Comparison of ENCODE assay signal across 9 cellular contexts in genomic region chr6:96899019-96899418, GRCh38. TPM values are rescaled to one million over a fixed set of nuclear protein-coding genes. Genes with fewer than 3 reads are reported as not detected.
DNase-seq lines count a peak whose midpoint lies in the region; ATAC-seq, FAIRE-seq and TF ChIP-seq lines count a peak whose summit lies in the region.
"Had no signal": no experiment of that assay in that cellular context is flagged by ENCODE, and none has a peak within 500 bp of the region (broad histone marks: within the 10 kb centered on the region; RNA-seq: fewer than 3 reads in every experiment).

No MANE protein-coding gene starts in this region.

- H2AFZ ChIP-seq in ACC112 (ENCODE audit: low read length, unreplicated experiment): peak overlapping the region; percentile 74

- H3K27ac ChIP-seq in ACC112 (ENCODE audit: low read depth, low read length): peak overlapping the region; percentile 59
- peak overlapping the region in 3 of 4 donors; percentile 87 to 96 (median 92) for H3K27ac ChIP-seq in tibial nerve

- FAIRE-seq in bronchial epithelial cell (lab: Jason Lieb, UNC): no peak

- WGBS in tibial nerve, 2 donors: 8 to 15% methylated on average over 3 of the region's 3 CpGs

- TF ChIP-seq CTCF in bronchial epithelial cell (IDR thresholded peaks at IDR 0.05; ENCODE audit: insufficient read depth, low read length, severe bottlenecking) (peak; percentile 43), tibial nerve (IDR thresholded peaks at IDR 0.05) (peak; percentile 36 to 66 (median 44))

- TF ChIP-seq POLR2A in tibial nerve (IDR thresholded peaks at IDR 0.05): no peak

- DNase-seq in GM04504 (ENCODE audit: low read depth) (peak; percentile 17), NCI-H345 (lab: John Stamatoyannopoulos, UW) (peak; percentile 45), bronchial epithelial cell (ENCODE audit: low read depth) (peak; percentile 64), left colon (peak in 1 of 2 donors; percentile 34), tibial nerve (ENCODE audit: low spot score in 2 of 2) (peak in 1 of 2 donors; percentile 46)
- no peak for DNase-seq in stimulated activated CD4-positive, alpha-beta T cell treated with anti-CD3 and anti-CD28 coated beads, Interleukin-15, amount 100 ng/mL, for 24 hours
- DNase-seq in activated naive CD4-positive, alpha-beta T cell treated with anti-CD3 and anti-CD28 coated beads, Interleukin-2, amount 50 U/mL, for 16 hours: no peak

- H3K27me3 ChIP-seq in ACC112 (ENCODE audit: insufficient read depth, low read length) (0 out of 2 replicates have a peak, but pooled peaks cover 6% of the 10 kb centered on the region), bronchial epithelial cell (ENCODE audit: control insufficient read depth, insufficient read depth, low read length) (no peaks in the 10 kb centered on the region), tibial nerve (no peaks in the 10 kb centered on the region)

- no peak for TF ChIP-seq EP300 in tibial nerve (IDR thresholded peaks at IDR 0.05)

- H3K36me3 ChIP-seq in ACC112 (ENCODE audit: insufficient read depth, low read length) (peaks cover 3% of the 10 kb centered on the region; the same call in 1 of the 2 replicates), bronchial epithelial cell (ENCODE audit: control insufficient read depth, insufficient read depth, low read length) (peaks cover 2% of the 10 kb centered on the region), tibial nerve (peaks cover 0 to 16% (median 0%) of the 10 kb centered on the region in 3 donors)

- peaks cover 14% of the 10 kb centered on the region for H3K79me2 ChIP-seq in ACC112 (ENCODE audit: control insufficient read depth, insufficient read depth, low read length, unreplicated experiment)

- ATAC-seq in left colon: peak; percentile 29
- ATAC-seq: mucosa of descending colon had no signal

- H3K4me1 ChIP-seq in ACC112 (ENCODE audit: control insufficient read depth, insufficient read depth, low read length, unreplicated experiment): peaks cover 21% of the 10 kb centered on the region
- H3K4me1 ChIP-seq in tibial nerve: peaks cover 0 to 38% (median 21%) of the 10 kb centered on the region in 4 donors

- no peaks in the 10 kb centered on the region for H3K9me3 ChIP-seq in tibial nerve
- H3K9me3 ChIP-seq: mucosa of descending colon had no signal

- intact Hi-C loops in left colon (cut with DNase I, micrococcal nuclease): loop anchor here in 1 of 2 donors (5.0 kb wide), 2 partner anchors 153 to 272 kb away; no protein-coding TSS in a partner anchor

- peak overlapping the region; percentile 99 for H3K4me3 ChIP-seq in ACC112 (ENCODE audit: low read depth, low read length)
- no peak overlapping the region for H3K4me3 ChIP-seq in bronchial epithelial cell (ENCODE audit: low read depth, low read length)
- H3K4me3 ChIP-seq in tibial nerve: peak overlapping the region in 1 of 4 donors; percentile 98
- H3K4me3 ChIP-seq: mucosa of descending colon had no signal

RNA-seq across cellular contexts. Expression of gene NDUFAF4, which starts 1.3 kb away (rescaled TPM):
- total RNA-seq in bronchial epithelial cell: 9.5 and 11.3 TPM in 2 replicates
- total RNA-seq in left colon: 10 to 100 TPM; 41.3 to 43.3 TPM
- total RNA-seq in tibial nerve: 10 to 100 TPM; 13.1 to 22.9 (median 13.8) TPM

RNA-seq across cellular contexts. Expression of gene KLHL32, which starts 25.5 kb away (rescaled TPM):
- total RNA-seq in bronchial epithelial cell (under 0.01 TPM in 1 of 2 replicates, not detected in the other), left colon (1 to 10 TPM; 2.7 to 3.0 TPM), tibial nerve (1 to 10 TPM; 2.0 to 2.5 (median 2.4) TPM)

Comparison
In these comparisons a context has a peak if more than half of its experiments do, and no peak if none do; other contexts are left out.
1. DNase-seq: peak in GM04504 (single experiment), NCI-H345 (single experiment) and bronchial epithelial cell (single experiment); none in stimulated activated CD4-positive, alpha-beta T cell treated with anti-CD3 and anti-CD28 coated beads, Interleukin-15, amount 100 ng/mL, for 24 hours (single experiment) and activated naive CD4-positive, alpha-beta T cell treated with anti-CD3 and anti-CD28 coated beads, Interleukin-2, amount 50 U/mL, for 16 hours (single experiment).